In genomic region chr19:10104665-10105221, GRCh38 we compare ENCODE assay signal across 8 cellular contexts. TPM values are rescaled to one million over a fixed set of nuclear protein-coding genes. Genes with fewer than 3 reads are reported as not detected.
DNase-seq lines count a peak whose midpoint lies in the region; TF ChIP-seq lines count a peak whose summit lies in the region.

No MANE protein-coding gene starts in this region.

- no peaks in the 10 kb centered on the region for H3K27me3 Mint-ChIP-seq in activated T-helper 2 cell treated with anti-CD3 and anti-CD28 coated beads, Interferon-gamma antibody, Interleukin-2, Interleukin-4, amounts not matched to agents 10 μg/mL and 5 μg/mL and 100 μg/mL, durations not matched to agents 14 hours and 24 hours and 36 hours (ENCODE audit: low read depth)

- H3K79me2 ChIP-seq in Karpas-422 (ENCODE audit: low read length) (peaks cover 25% of the 10 kb centered on the region), trophoblast cell (ENCODE audit: control insufficient read depth, insufficient read depth, low read length, poor library complexity) (peaks cover 9% of the 10 kb centered on the region)

- intact Hi-C loops in left ventricle myocardium inferior (cut with micrococcal nuclease) = no loop called here
- intact Hi-C loops in activated T-helper 2 cell treated with anti-CD3 and anti-CD28 coated beads, Interferon-gamma antibody, Interleukin-2, Interleukin-4, amounts not matched to agents 10 μg/mL and 5 μg/mL and 100 μg/mL, durations not matched to agents 14 hours and 24 hours and 36 hours (cut with micrococcal nuclease) = loop anchor here (1.0 to 5.0 kb wide), 7 partner anchors 8 to 462 kb away; partner anchors contain the start of genes DNMT1, KRI1 and MRPL4

- H2BK5ac ChIP-seq in trophoblast cell (ENCODE audit: low read depth, low read length, poor library complexity) = no peak overlapping the region

- no peak overlapping the region for H2BK12ac ChIP-seq in trophoblast cell (ENCODE audit: low read length)

- H3K4me1 ChIP-seq in cardiac muscle cell (ENCODE audit: low read depth) (peaks cover 5% of the 10 kb centered on the region), left ventricle myocardium inferior (peaks cover 25% of the 10 kb centered on the region), Karpas-422 (ENCODE audit: low read length) (peaks cover 53% of the 10 kb centered on the region), trophoblast cell (ENCODE audit: control insufficient read depth in 1 of 2, insufficient read depth in 2 of 2, low read length in 2 of 2) (peaks cover 0 to 10% of the 10 kb centered on the region in 2 experiments)

- TF ChIP-seq CTCF in cardiac muscle cell (IDR thresholded peaks at IDR 0.05; ENCODE audit: low read depth, low read length) (no peak), left ventricle myocardium inferior (IDR thresholded peaks at IDR 0.05; ENCODE audit: borderline replicate concordance) (no peak)

- 0 out of 2 replicates have a peak, but pooled peaks cover 6% of the 10 kb centered on the region for H4K20me1 ChIP-seq in Karpas-422 (ENCODE audit: insufficient read depth, low read depth, low read length)

- no peak overlapping the region for H2AK5ac ChIP-seq in trophoblast cell (ENCODE audit: low read length)

- peak overlapping the region; percentile 63 for H3K9ac ChIP-seq in Karpas-422 (ENCODE audit: low read length)
- no peak overlapping the region for H3K9ac ChIP-seq in trophoblast cell (ENCODE audit: low read length)

- H3K23ac ChIP-seq in trophoblast cell (ENCODE audit: low read length) = no peak overlapping the region

- H3K79me1 ChIP-seq in trophoblast cell (ENCODE audit: low read length) = peaks cover 3% of the 10 kb centered on the region

- H3K9me3 Mint-ChIP-seq in activated T-helper 2 cell treated with anti-CD3 and anti-CD28 coated beads, Interferon-gamma antibody, Interleukin-2, Interleukin-4, amounts not matched to agents 10 μg/mL and 5 μg/mL and 100 μg/mL, durations not matched to agents 14 hours and 24 hours and 36 hours = no peaks in the 10 kb centered on the region

- H2AFZ ChIP-seq in Karpas-422 (ENCODE audit: low read length) (peak overlapping the region; percentile 96), trophoblast cell (ENCODE audit: insufficient read depth, low read length, poor library complexity) (no peak overlapping the region)

- H3K36me3 Mint-ChIP-seq in activated T-helper 2 cell treated with anti-CD3 and anti-CD28 coated beads, Interferon-gamma antibody, Interleukin-2, Interleukin-4, amounts not matched to agents 10 μg/mL and 5 μg/mL and 100 μg/mL, durations not matched to agents 14 hours and 24 hours and 36 hours (ENCODE audit: low read depth) = peaks cover 30% of the 10 kb centered on the region

- no peak for DNase-seq in cardiac muscle cell (ENCODE audit: low read depth in 1 of 2, low spot score in 1 of 2)
- no peak for DNase-seq in left ventricle myocardium inferior
- peak; percentile 66 for DNase-seq in Karpas-422
- peak; percentile 84 for DNase-seq in activated T-helper 2 cell treated with anti-CD3 and anti-CD28 coated beads, Interferon-gamma antibody, Interleukin-2, Interleukin-4, amounts not matched to agents 10 μg/mL and 5 μg/mL and 100 μg/mL, durations not matched to agents 14 hours and 24 hours and 36 hours (ENCODE audit: low spot score)
- DNase-seq in trophoblast cell = no peak
- DNase-seq in HCEC 1CT = no peak
- no peak for DNase-seq in NCI-H2029 treated with DMSO at 0.1 percent for 48 hours (lab: John Stamatoyannopoulos, UW)
- no peak for DNase-seq in NCI-H146 (lab: John Stamatoyannopoulos, UW)

- no peak overlapping the region for H4K91ac ChIP-seq in trophoblast cell (ENCODE audit: low read depth, low read length)

- peaks cover 15% of the 10 kb centered on the region for H3K36me3 ChIP-seq in cardiac muscle cell
- H3K36me3 ChIP-seq in left ventricle myocardium inferior = peaks cover 26% of the 10 kb centered on the region
- H3K36me3 ChIP-seq in Karpas-422 (ENCODE audit: insufficient read depth, low read length) = peaks cover 28% of the 10 kb centered on the region
- H3K36me3 ChIP-seq in trophoblast cell (ENCODE audit: control insufficient read depth in 1 of 2, insufficient read depth in 2 of 2, low read length in 2 of 2) = peaks cover 17 to 21% of the 10 kb centered on the region in 2 experiments

- H3K27me3 ChIP-seq in cardiac muscle cell (no peaks in the 10 kb centered on the region), left ventricle myocardium inferior (ENCODE audit: low read depth) (no peaks in the 10 kb centered on the region), Karpas-422 (ENCODE audit: low read length) (no peaks in the 10 kb centered on the region), trophoblast cell (ENCODE audit: insufficient read depth, low read length) (no peaks in the 10 kb centered on the region)

- H3K4me3 Mint-ChIP-seq in activated T-helper 2 cell treated with anti-CD3 and anti-CD28 coated beads, Interferon-gamma antibody, Interleukin-2, Interleukin-4, amounts not matched to agents 10 μg/mL and 5 μg/mL and 100 μg/mL, durations not matched to agents 14 hours and 24 hours and 36 hours (ENCODE audit: low read depth) = peak overlapping the region; percentile 95

- WGBS in trophoblast cell (ENCODE audit: extremely low coverage, insufficient coverage, insufficient read length) = no CpG with 5 or more reads among the region's 13 CpGs

- H3K14ac ChIP-seq in trophoblast cell (ENCODE audit: low read length) = no peak overlapping the region

- H3K4me3 ChIP-seq in cardiac muscle cell (no peak overlapping the region), left ventricle myocardium inferior (no peak overlapping the region), Karpas-422 (ENCODE audit: low read length) (peak overlapping the region; percentile 27; the same call in 1 of the 2 replicates), trophoblast cell (ENCODE audit: low read depth, low read length) (no peak overlapping the region)

- no peak overlapping the region for H4K12ac ChIP-seq in trophoblast cell (ENCODE audit: low read depth, low read length)

- H3K4me2 ChIP-seq in Karpas-422 (ENCODE audit: low read depth, low read length, poor library complexity, severe bottlenecking) (peak overlapping the region; percentile 52), trophoblast cell (ENCODE audit: low read length) (no peak overlapping the region)

- peak overlapping the region; percentile 100 for H3K27ac Mint-ChIP-seq in activated T-helper 2 cell treated with anti-CD3 and anti-CD28 coated beads, Interferon-gamma antibody, Interleukin-2, Interleukin-4, amounts not matched to agents 10 μg/mL and 5 μg/mL and 100 μg/mL, durations not matched to agents 14 hours and 24 hours and 36 hours

- H3K18ac ChIP-seq in trophoblast cell (ENCODE audit: low read length) = no peak overlapping the region

- H3K9me3 ChIP-seq in cardiac muscle cell (ENCODE audit: low read depth) (no peaks in the 10 kb centered on the region), left ventricle myocardium inferior (replicated peaks) (no peaks in the 10 kb centered on the region), Karpas-422 (ENCODE audit: low read length) (no peaks in the 10 kb centered on the region), trophoblast cell (ENCODE audit: insufficient read depth, low read depth, low read length) (no peaks in the 10 kb centered on the region)

- H3K4me1 Mint-ChIP-seq in activated T-helper 2 cell treated with anti-CD3 and anti-CD28 coated beads, Interferon-gamma antibody, Interleukin-2, Interleukin-4, amounts not matched to agents 10 μg/mL and 5 μg/mL and 100 μg/mL, durations not matched to agents 14 hours and 24 hours and 36 hours (ENCODE audit: low read depth) = peaks cover 47% of the 10 kb centered on the region

- H3K27ac ChIP-seq in cardiac muscle cell (peak overlapping the region; percentile 15), left ventricle myocardium inferior (replicated peaks) (no peak overlapping the region), Karpas-422 (ENCODE audit: low read length) (peak overlapping the region; percentile 79), trophoblast cell (ENCODE audit: low read depth, low read length) (no peak overlapping the region)

- no peak overlapping the region for H2BK120ac ChIP-seq in trophoblast cell (ENCODE audit: insufficient read depth, low read length, poor library complexity)

- no peaks in the 10 kb centered on the region for H3K9me2 ChIP-seq in Karpas-422 (replicated peaks; ENCODE audit: insufficient read depth, low read length)

- no peak overlapping the region for H3K4ac ChIP-seq in trophoblast cell (ENCODE audit: low read depth, low read length)

- peak overlapping the region; percentile 29 for H4K8ac ChIP-seq in trophoblast cell (ENCODE audit: low read depth, low read length)

RNA-seq across cellular contexts. Expression of gene PPAN, which starts 1.4 kb away (rescaled TPM):
- total RNA-seq in cardiac muscle cell = 51.0 and 67.3 TPM in 2 replicates
- 42.9 and 47.1 TPM in 2 replicates for polyA plus RNA-seq in cardiac muscle cell
- total RNA-seq in left ventricle myocardium inferior = 23.6 TPM
- total RNA-seq in Karpas-422 (2014; rRNA removed; shearing (Covaris generic); ENCODE audit: low replicate concordance) = 30.4 and 77.1 TPM in 2 replicates
- total RNA-seq in activated T-helper 2 cell treated with anti-CD3 and anti-CD28 coated beads, Interferon-gamma antibody, Interleukin-2, Interleukin-4, amounts not matched to agents 10 μg/mL and 5 μg/mL and 100 μg/mL, durations not matched to agents 14 hours and 24 hours and 36 hours = 160 and 162 TPM in 2 replicates
- 31.7 and 31.9 TPM in 2 replicates for polyA plus RNA-seq in trophoblast cell (2013)

RNA-seq across cellular contexts. Expression of gene ANGPTL6, which starts 2.3 kb away (rescaled TPM):
- total RNA-seq in cardiac muscle cell (0.51 and 0.88 TPM in 2 replicates), left ventricle myocardium inferior (not detected)
- 0.62 and 0.75 TPM in 2 replicates for polyA plus RNA-seq in cardiac muscle cell
- 7.3 and 8.3 TPM in 2 replicates for total RNA-seq in Karpas-422 (2014; rRNA removed; shearing (Covaris generic); ENCODE audit: low replicate concordance)
- 7.7 and 8.0 TPM in 2 replicates for total RNA-seq in activated T-helper 2 cell treated with anti-CD3 and anti-CD28 coated beads, Interferon-gamma antibody, Interleukin-2, Interleukin-4, amounts not matched to agents 10 μg/mL and 5 μg/mL and 100 μg/mL, durations not matched to agents 14 hours and 24 hours and 36 hours
- polyA plus RNA-seq in trophoblast cell (2013) = 0.04 TPM in 1 of 2 replicates, not detected in the other

RNA-seq across cellular contexts. Expression of gene P2RY11, which starts 6.8 kb away (rescaled TPM):
- total RNA-seq in cardiac muscle cell (13.7 and 19.4 TPM in 2 replicates), left ventricle myocardium inferior (4.1 TPM)
- 13.1 and 14.1 TPM in 2 replicates for polyA plus RNA-seq in cardiac muscle cell
- 1.7 and 6.1 TPM in 2 replicates for total RNA-seq in Karpas-422 (2014; rRNA removed; shearing (Covaris generic); ENCODE audit: low replicate concordance)
- 41.8 and 46.5 TPM in 2 replicates for total RNA-seq in activated T-helper 2 cell treated with anti-CD3 and anti-CD28 coated beads, Interferon-gamma antibody, Interleukin-2, Interleukin-4, amounts not matched to agents 10 μg/mL and 5 μg/mL and 100 μg/mL, durations not matched to agents 14 hours and 24 hours and 36 hours
- polyA plus RNA-seq in trophoblast cell (2013) = 4.1 and 4.5 TPM in 2 replicates

RNA-seq across cellular contexts. Expression of gene EIF3G, which starts 15.0 kb away (rescaled TPM):
- total RNA-seq in cardiac muscle cell = 353 and 384 TPM in 2 replicates
- polyA plus RNA-seq in cardiac muscle cell = 206 and 223 TPM in 2 replicates
- total RNA-seq in left ventricle myocardium inferior = 172 TPM
- 281 and 602 TPM in 2 replicates for total RNA-seq in Karpas-422 (2014; rRNA removed; shearing (Covaris generic); ENCODE audit: low replicate concordance)
- total RNA-seq in activated T-helper 2 cell treated with anti-CD3 and anti-CD28 coated beads, Interferon-gamma antibody, Interleukin-2, Interleukin-4, amounts not matched to agents 10 μg/mL and 5 μg/mL and 100 μg/mL, durations not matched to agents 14 hours and 24 hours and 36 hours = 303 and 306 TPM in 2 replicates
- polyA plus RNA-seq in trophoblast cell (2013) = 186 and 187 TPM in 2 replicates

RNA-seq across cellular contexts. Expression of gene SHFL, which starts 18.6 kb away (rescaled TPM):
- total RNA-seq in cardiac muscle cell = 3.4 and 7.8 TPM in 2 replicates
- polyA plus RNA-seq in cardiac muscle cell = 2.2 and 4.8 TPM in 2 replicates
- total RNA-seq in left ventricle myocardium inferior = 9.1 TPM
- 29.0 and 55.3 TPM in 2 replicates for total RNA-seq in Karpas-422 (2014; rRNA removed; shearing (Covaris generic); ENCODE audit: low replicate concordance)
- 56.1 and 56.2 TPM in 2 replicates for total RNA-seq in activated T-helper 2 cell treated with anti-CD3 and anti-CD28 coated beads, Interferon-gamma antibody, Interleukin-2, Interleukin-4, amounts not matched to agents 10 μg/mL and 5 μg/mL and 100 μg/mL, durations not matched to agents 14 hours and 24 hours and 36 hours
- polyA plus RNA-seq in trophoblast cell (2013) = 1.2 and 1.3 TPM in 2 replicates

Comparison
In these comparisons a context has a peak if more than half of its experiments do, and no peak if none do; other contexts are left out.
1. H3K27ac ChIP-seq: peak in cardiac muscle cell (single experiment) and Karpas-422 (single experiment); none in left ventricle myocardium inferior (single experiment) and trophoblast cell (single experiment).
2. DNase-seq: peak in Karpas-422 (single experiment) and activated T-helper 2 cell treated with anti-CD3 and anti-CD28 coated beads, Interferon-gamma antibody, Interleukin-2, Interleukin-4, amounts not matched to agents 10 μg/mL and 5 μg/mL and 100 μg/mL, durations not matched to agents 14 hours and 24 hours and 36 hours (single experiment); none in cardiac muscle cell (0 of 2), left ventricle myocardium inferior (single experiment), trophoblast cell (0 of 2), HCEC 1CT (single experiment), NCI-H2029 treated with DMSO at 0.1 percent for 48 hours (single experiment) and NCI-H146 (single experiment).